21 cellular contexts compared by ENCODE assay signal in genomic region chr13:26896986-26897668, GRCh38.
DNase-seq lines count a peak whose midpoint lies in the region; TF ChIP-seq lines count a peak whose summit lies in the region.
"Had no signal": no experiment of that assay in that cellular context is flagged by ENCODE, and none has a peak within 500 bp of the region (broad histone marks: within the 10 kb centered on the region; RNA-seq: fewer than 3 reads in every experiment).

No MANE protein-coding gene starts in this region.

- H3K4me1 ChIP-seq in right atrium auricular region, result no peaks in the 10 kb centered on the region
- H3K4me1 ChIP-seq: HAP-1 had no signal

- no TSS peak for BruUV-seq in MCF 10A (replicated peaks; lab: Mats Ljungman, UMichigan)

- H3K4me3 ChIP-seq in right atrium auricular region (no peak overlapping the region), MG63 (no peak overlapping the region)
- H3K4me3 ChIP-seq: BLaER1 treated with 17β-estradiol and CSF1 and Interleukin-3, amounts not matched to agents 10 nM and 100 nM; HAP-1; K562 had no signal

- intact Hi-C loops in cardiac septum (cut with DNase I) (no loop called here), MCF 10A (cut with micrococcal nuclease) (no loop called here)

- H3K27me3 Mint-ChIP-seq in MCF 10A (ENCODE audit: insufficient read depth, unreplicated experiment), result peaks cover 31% of the 10 kb centered on the region

- CTCF ChIA-PET in MCF 10A (lab: Yijun Ruan, JAX), result interaction anchor here (0.8 to 1.7 kb wide), 2 partner anchors 17 to 33 kb away, joined by 3 to 7 read pairs; no protein-coding TSS in a partner anchor

- TF ChIP-seq CTCF in right atrium auricular region (IDR thresholded peaks at IDR 0.05) (no peak), MCF 10A (IDR thresholded peaks at IDR 0.05; ENCODE audit: unreplicated experiment) (no peak)

- no peaks in the 10 kb centered on the region for H3K4me1 Mint-ChIP-seq in MCF 10A (ENCODE audit: insufficient read depth, unreplicated experiment)

- H3K27ac Mint-ChIP-seq in MCF 10A (ENCODE audit: low read depth, unreplicated experiment), result no peak overlapping the region
- H3K27ac Mint-ChIP-seq: CD8-positive, alpha-beta T cell had no signal

- H3K27me3 ChIP-seq in right atrium auricular region (no peaks in the 10 kb centered on the region), MG63 (no peaks in the 10 kb centered on the region; the same call in 1 of the 2 replicates)
- H3K27me3 ChIP-seq: BLaER1 treated with 17β-estradiol and CSF1 and Interleukin-3, amounts not matched to agents 10 nM and 100 nM had no signal

- H3K36me3 Mint-ChIP-seq in MCF 10A (ENCODE audit: insufficient read depth, unreplicated experiment), result no peaks in the 10 kb centered on the region
- H3K36me3 Mint-ChIP-seq: CD8-positive, alpha-beta T cell had no signal

- no peaks in the 10 kb centered on the region for H3K9me3 Mint-ChIP-seq in MCF 10A (ENCODE audit: unreplicated experiment)
- H3K9me3 Mint-ChIP-seq: CD8-positive, alpha-beta T cell had no signal

- H3K9me3 ChIP-seq in right atrium auricular region (no peaks in the 10 kb centered on the region), MG63 (no peaks in the 10 kb centered on the region)
- H3K9me3 ChIP-seq: BLaER1 treated with 17β-estradiol and CSF1 and Interleukin-3, amounts not matched to agents 10 nM and 100 nM; HAP-1 had no signal

- POLR2A ChIA-PET in MCF 10A (lab: Yijun Ruan, JAX), result interaction anchor here (0.6 kb wide), 1 partner anchor 409 kb away, joined by 3 read pairs; no protein-coding TSS in a partner anchor

- peak; percentile 28 for DNase-seq in right atrium auricular region (ENCODE audit: low spot score)
- DNase-seq in cardiac septum (ENCODE audit: low spot score), result no peak
- DNase-seq in SK-N-DZ (ENCODE audit: low spot score), result peak; percentile 75
- DNase-seq in iPS-NIHi7 (ENCODE audit: extremely low spot score), result peak; percentile 64
- no peak for DNase-seq in stimulated activated CD4-positive, alpha-beta T cell treated with anti-CD3 and anti-CD28 coated beads, Interleukin-2, amount 100 ng/mL, for 48 hours
- DNase-seq in MCF 10A (ENCODE audit: unreplicated experiment), result no peak
- no peak for DNase-seq in MG63
- DNase-seq: Calu3; CD8-positive, alpha-beta T cell; DMS79; MV-4-11; NCI-H187; NCI-H2107; NCI-H510A; NCI-H748 treated with DMSO at 0.1 percent for 48 hours; PC-3; SIG-M5 had no signal

- H3K4me3 Mint-ChIP-seq in MCF 10A (ENCODE audit: unreplicated experiment), result no peak overlapping the region
- H3K4me3 Mint-ChIP-seq: CD8-positive, alpha-beta T cell had no signal

- H3K27ac ChIP-seq in right atrium auricular region, result no peak overlapping the region
- H3K27ac ChIP-seq: BLaER1 treated with 17β-estradiol and CSF1 and Interleukin-3, amounts not matched to agents 10 nM and 100 nM; RWPE1 had no signal

- H3K36me3 ChIP-seq in right atrium auricular region, result no peaks in the 10 kb centered on the region
- no peaks in the 10 kb centered on the region for H3K36me3 ChIP-seq in MG63
- H3K36me3 ChIP-seq: BLaER1 treated with 17β-estradiol and CSF1 and Interleukin-3, amounts not matched to agents 10 nM and 100 nM; HAP-1 had no signal

Comparison
In these comparisons a context has a peak if more than half of its experiments do, and no peak if none do; other contexts are left out.
1. DNase-seq: peak in right atrium auricular region (single experiment), SK-N-DZ (single experiment) and iPS-NIHi7 (single experiment); none in cardiac septum (single experiment), stimulated activated CD4-positive, alpha-beta T cell treated with anti-CD3 and anti-CD28 coated beads, Interleukin-2, amount 100 ng/mL, for 48 hours (0 of 2), MCF 10A (single experiment) and MG63 (single experiment).